ENCODE assay signal across 18 cellular contexts in genomic region chrX:12700745-12701144, GRCh38.
"Had no signal": no experiment of that assay in that cellular context is flagged by ENCODE, and none has a peak within 500 bp of the region (broad histone marks: within the 10 kb centered on the region; RNA-seq: fewer than 3 reads in every experiment).

No MANE protein-coding gene starts in this region.

- H3K4me3 ChIP-seq: heart left ventricle, mucosa of descending colon, right atrium auricular region, sigmoid colon, stomach, thoracic aorta, transverse colon had no signal

- FAIRE-seq: endometrium, frontal cortex, small intestine had no signal

- H3K27me3 ChIP-seq: right atrium auricular region, sigmoid colon, stomach, transverse colon had no signal

- ATAC-seq: esophagus mucosa, heart left ventricle, mucosa of descending colon, natural killer cell had no signal

- H3K36me3 ChIP-seq: heart left ventricle, right atrium auricular region, sigmoid colon, stomach, thoracic aorta, transverse colon had no signal

- H3K4me1 ChIP-seq: heart left ventricle, right atrium auricular region, sigmoid colon, stomach, transverse colon had no signal

- H3K9me3 ChIP-seq: heart left ventricle, mucosa of descending colon, right atrium auricular region, sigmoid colon, stomach, thoracic aorta, transverse colon had no signal

- H3K27ac ChIP-seq: heart left ventricle, right atrium auricular region, sigmoid colon, stomach, thoracic aorta, transverse colon had no signal

- DNase-seq: effector memory CD4-positive, alpha-beta T cell; heart left ventricle; hippocampal formation; kidney glomerular epithelial cell; mammary epithelial cell; mucosa of descending colon; natural killer cell; sigmoid colon; small intestine; stimulated activated CD4-positive, alpha-beta T cell treated with anti-CD3 and anti-CD28 coated beads, Interleukin-12 subunit alpha, Interleukin-12 subunit beta, amount 100 ng/mL, for 4 hours; stimulated activated naive CD4-positive, alpha-beta T cell; stomach; transverse colon had no signal
